Comparison of ENCODE assay signal across 16 cellular contexts in the genomic region with DNA sequence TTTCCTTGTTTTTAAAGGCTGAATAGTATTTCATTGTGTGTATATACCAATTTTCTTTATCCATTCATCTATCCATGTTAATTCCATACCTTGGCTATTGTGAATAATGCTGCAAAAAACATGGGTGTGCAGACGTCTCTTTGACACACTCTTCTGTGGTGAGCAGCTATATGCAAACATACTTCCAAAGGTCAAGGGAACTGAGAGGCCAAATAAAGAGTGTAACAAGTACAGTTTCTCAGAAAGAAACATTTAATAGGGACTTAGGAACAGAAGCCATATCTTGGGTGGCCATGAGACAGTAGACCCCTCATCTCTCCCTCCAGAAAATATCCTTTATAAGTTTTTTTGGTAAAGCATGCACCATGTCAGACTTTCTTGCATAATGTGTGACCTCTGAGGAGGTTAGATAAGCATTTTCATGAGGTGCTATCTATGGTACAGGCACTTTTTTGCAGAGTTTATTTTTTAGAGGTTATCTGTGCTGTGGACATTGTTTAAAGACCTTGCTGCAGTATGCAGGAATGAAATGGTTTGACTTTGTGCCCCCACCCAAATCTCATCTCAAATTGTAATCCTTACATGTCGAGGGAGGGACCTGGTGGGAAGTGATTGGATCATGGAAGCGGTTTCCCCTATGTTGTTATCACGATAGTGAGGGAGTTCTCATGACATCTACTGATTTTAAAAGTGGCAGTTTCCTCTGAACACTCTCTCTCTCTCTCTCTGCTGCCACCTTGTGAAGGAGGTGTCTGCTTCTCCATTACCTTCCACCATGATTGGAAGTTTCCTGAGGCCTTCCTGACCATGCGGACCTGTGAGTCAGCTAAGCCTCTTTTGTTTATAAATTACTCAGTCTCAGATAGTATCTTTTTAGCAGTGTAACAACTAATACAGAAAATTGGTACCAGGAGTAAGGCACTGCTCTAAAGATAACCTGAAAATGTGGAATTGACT.
DNase-seq lines count a peak whose midpoint lies in the region; TF ChIP-seq lines count a peak whose summit lies in the region.
"Had no signal": no experiment of that assay in that cellular context is flagged by ENCODE, and none has a peak within 500 bp of the region (broad histone marks: within the 10 kb centered on the region; RNA-seq: fewer than 3 reads in every experiment).

No MANE protein-coding gene starts in this region.

- H3K4me2 ChIP-seq in Karpas-422 (ENCODE audit: low read depth, low read length, poor library complexity, severe bottlenecking): no peak overlapping the region

- H3K36me3 ChIP-seq in Karpas-422 (ENCODE audit: insufficient read depth, low read length): no peaks in the 10 kb centered on the region
- no peaks in the 10 kb centered on the region for H3K36me3 ChIP-seq in liver (ENCODE audit: control insufficient read depth in 4 of 4, insufficient read depth in 3 of 4, low read depth in 1 of 4, low read length in 3 of 4)
- H3K36me3 ChIP-seq: lower lobe of right lung had no signal

- peak; percentile 57 to 69 for TF ChIP-seq RAD21 in liver (IDR thresholded peaks at IDR 0.05)

- TF ChIP-seq CTCF in astrocyte of the spinal cord (IDR thresholded peaks at IDR 0.05; ENCODE audit: low read depth, low read length) (peak; percentile 11), liver (IDR thresholded peaks at IDR 0.05; ENCODE audit: low read depth, low read length, missing input control) (peak; percentile 29)

- DNase-seq in Daoy (ENCODE audit: low read depth) (peak; percentile 26), Karpas-422 (peak; percentile 60), astrocyte of the spinal cord (ENCODE audit: low read depth, low spot score) (no peak), cerebellum (ENCODE audit: low spot score) (no peak), COLO668 (lab: John Stamatoyannopoulos, UW; ENCODE audit: unreplicated experiment) (no peak)
- DNase-seq in stimulated activated CD4-positive, alpha-beta T cell treated with anti-CD3 and anti-CD28 coated beads, Interleukin-2, amount 100 ng/mL, for 24 hours: no peak
- DNase-seq: activated CD4-positive, CD25-positive, alpha-beta regulatory T cell; activated effector memory CD4-positive, alpha-beta T cell treated with Interleukin-2 at 50 U/mL for 16 hours; CD4-positive, CD25-positive, alpha-beta regulatory T cell; foreskin melanocyte; lower lobe of right lung; naive B cell; NCI-H2107; Right ventricle myocardium superior; small intestine had no signal

- H3K27me3 ChIP-seq in Karpas-422 (ENCODE audit: low read length): no peaks in the 10 kb centered on the region; the same call in 1 of the 2 replicates
- H3K27me3 ChIP-seq in liver (ENCODE audit: control insufficient read depth in 4 of 4, insufficient read depth in 4 of 4, low read length in 3 of 4): no peaks in the 10 kb centered on the region

- H3K9me3 ChIP-seq in Karpas-422 (ENCODE audit: low read length): no peaks in the 10 kb centered on the region
- H3K9me3 ChIP-seq in liver (ENCODE audit: control insufficient read depth in 4 of 4, low read length in 3 of 4): no peaks in the 10 kb centered on the region
- H3K9me3 ChIP-seq: lower lobe of right lung had no signal

- no peak overlapping the region for H3K9ac ChIP-seq in Karpas-422 (ENCODE audit: low read length)
- no peak overlapping the region for H3K9ac ChIP-seq in liver (ENCODE audit: low read depth in 1 of 2, low read length in 2 of 2)

- no peaks in the 10 kb centered on the region for H3K79me2 ChIP-seq in Karpas-422 (ENCODE audit: low read length)

- WGBS in liver: 70% methylated on average over 5 of the region's 5 CpGs

- H2AFZ ChIP-seq in Karpas-422 (ENCODE audit: low read length): peak overlapping the region; percentile 18; the same call in 1 of the 2 replicates

- H3K27ac ChIP-seq in Karpas-422 (ENCODE audit: low read length) (no peak overlapping the region), liver (ENCODE audit: low read depth in 1 of 2, low read length in 2 of 2) (no peak overlapping the region)
- H3K27ac ChIP-seq: lower lobe of right lung had no signal

- no peak overlapping the region for H3K4me3 ChIP-seq in Karpas-422 (ENCODE audit: low read length)
- no peak overlapping the region for H3K4me3 ChIP-seq in astrocyte of the spinal cord (ENCODE audit: low read depth, low read length)
- H3K4me3 ChIP-seq in liver (ENCODE audit: low read depth in 1 of 3, low read length in 3 of 3): no peak overlapping the region
- H3K4me3 ChIP-seq: lower lobe of right lung had no signal

- no peaks in the 10 kb centered on the region for H3K9me2 ChIP-seq in Karpas-422 (replicated peaks; ENCODE audit: insufficient read depth, low read length)

- H3K4me1 ChIP-seq in Karpas-422 (ENCODE audit: low read length): peaks cover 11% of the 10 kb centered on the region; the same call in 1 of the 2 replicates
- peaks cover 0 to 5% (median 0%) of the 10 kb centered on the region in 4 donors for H3K4me1 ChIP-seq in liver (ENCODE audit: control insufficient read depth in 4 of 4, insufficient read depth in 4 of 4, low read length in 3 of 4)
- H3K4me1 ChIP-seq: lower lobe of right lung had no signal

- in situ Hi-C loops in astrocyte of the spinal cord (cut with HindIII; ENCODE audit: low sequenced_read_pairs): no loop called here

- no peaks in the 10 kb centered on the region for H4K20me1 ChIP-seq in Karpas-422 (ENCODE audit: insufficient read depth, low read depth, low read length)

TF ChIP-seq in liver, 16 proteins besides CTCF, POLR2A, EP300 and RAD21:
- TF ChIP-seq REST (IDR thresholded peaks at IDR 0.05): no peak

Comparison
In these comparisons a context has a peak if more than half of its experiments do, and no peak if none do; other contexts are left out.
1. DNase-seq: peak in Daoy (single experiment) and Karpas-422 (single experiment); none in astrocyte of the spinal cord (single experiment), cerebellum (single experiment), COLO668 (single experiment) and stimulated activated CD4-positive, alpha-beta T cell treated with anti-CD3 and anti-CD28 coated beads, Interleukin-2, amount 100 ng/mL, for 24 hours (0 of 2).